In the genomic region with DNA sequence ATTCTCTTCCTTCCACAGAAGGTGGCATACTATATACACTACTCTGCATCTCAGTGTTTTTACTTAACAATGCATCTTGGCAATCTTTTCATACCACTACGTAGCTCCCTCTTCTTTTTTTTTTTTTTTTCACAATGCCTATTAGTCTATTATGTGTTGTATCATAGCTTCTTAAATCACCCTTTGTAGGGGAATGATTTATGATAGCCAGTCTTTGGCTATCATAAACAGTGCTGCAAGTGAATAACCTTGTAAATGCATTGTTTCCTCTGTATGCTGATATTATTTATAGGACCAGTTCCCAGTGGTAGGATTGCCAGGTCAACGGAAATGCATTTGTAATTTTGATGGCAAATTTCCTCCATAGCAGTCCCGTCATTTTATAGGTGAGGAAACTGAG, we compare ENCODE assay signal across 24 cellular contexts.
"Had no signal": no experiment of that assay in that cellular context is flagged by ENCODE, and none has a peak within 500 bp of the region (broad histone marks: within the 10 kb centered on the region; RNA-seq: fewer than 3 reads in every experiment).

No MANE protein-coding gene starts in this region.

- H3K4me1 ChIP-seq: foreskin keratinocyte, thyroid gland had no signal

- H3K27ac Mint-ChIP-seq: immature natural killer cell; natural killer cell; stimulated activated naive B cell treated with anti-CD40 and anti-IgM and Interleukin-4, amounts not matched to agents 10 μg/mL and 1 μg/mL and 100 μg/mL, for 72 hours; stimulated activated naive CD8-positive, alpha-beta T cell treated with anti-CD3 and anti-CD28 coated beads, Interleukin-15, amount 100 ng/mL, for 72 hours; type B pancreatic cell had no signal

- FAIRE-seq: keratinocyte, urothelium cell line had no signal

- H3K9me3 Mint-ChIP-seq: immature natural killer cell; natural killer cell; stimulated activated naive B cell treated with anti-CD40 and anti-IgM and Interleukin-4, amounts not matched to agents 10 μg/mL and 1 μg/mL and 100 μg/mL, for 72 hours; stimulated activated naive CD8-positive, alpha-beta T cell treated with anti-CD3 and anti-CD28 coated beads, Interleukin-15, amount 100 ng/mL, for 72 hours; type B pancreatic cell had no signal

- H3K9me3 ChIP-seq: esophagus muscularis mucosa, left ventricle myocardium inferior, ovary, right atrium auricular region, sigmoid colon, suprapubic skin, thyroid gland had no signal

- H3K36me3 ChIP-seq: esophagus muscularis mucosa, left ventricle myocardium inferior, ovary, right atrium auricular region, sigmoid colon, suprapubic skin, thyroid gland had no signal

- H3K27me3 ChIP-seq: dorsolateral prefrontal cortex, esophagus muscularis mucosa, foreskin keratinocyte, ovary, right atrium auricular region, sigmoid colon, suprapubic skin, thyroid gland had no signal

- H3K4me1 Mint-ChIP-seq: immature natural killer cell; natural killer cell; neural crest cell; stimulated activated naive B cell treated with anti-CD40 and anti-IgM and Interleukin-4, amounts not matched to agents 10 μg/mL and 1 μg/mL and 100 μg/mL, for 72 hours; stimulated activated naive CD8-positive, alpha-beta T cell treated with anti-CD3 and anti-CD28 coated beads, Interleukin-15, amount 100 ng/mL, for 72 hours had no signal

- H3K27me3 Mint-ChIP-seq: stimulated activated naive B cell treated with anti-CD40 and anti-IgM and Interleukin-4, amounts not matched to agents 10 μg/mL and 1 μg/mL and 100 μg/mL, for 72 hours; stimulated activated naive CD8-positive, alpha-beta T cell treated with anti-CD3 and anti-CD28 coated beads, Interleukin-15, amount 100 ng/mL, for 72 hours; type B pancreatic cell had no signal

- H3K36me3 Mint-ChIP-seq: immature natural killer cell, natural killer cell, type B pancreatic cell had no signal

- ATAC-seq: foreskin keratinocyte; natural killer cell; stimulated activated naive B cell treated with anti-CD40 and anti-IgM and Interleukin-4, amounts not matched to agents 10 μg/mL and 1 μg/mL and 100 μg/mL, for 72 hours; stimulated activated naive CD8-positive, alpha-beta T cell treated with anti-CD3 and anti-CD28 coated beads, Interleukin-15, amount 100 ng/mL, for 72 hours had no signal

- H3K4me3 ChIP-seq: coronary artery, dorsolateral prefrontal cortex, esophagus muscularis mucosa, left ventricle myocardium inferior, lung, ovary, right atrium auricular region, sigmoid colon, skin epidermis, suprapubic skin, thyroid gland had no signal

- H3K27ac ChIP-seq: coronary artery, dorsolateral prefrontal cortex, epithelial cell of prostate, esophagus muscularis mucosa, foreskin keratinocyte, left ventricle myocardium inferior, ovary, right atrium auricular region, skin epidermis, suprapubic skin, thyroid gland had no signal

- DNase-seq: dorsolateral prefrontal cortex; effector CD8-positive, alpha-beta T cell; foreskin keratinocyte; immature natural killer cell; left ventricle myocardium inferior; natural killer cell; ovary; sigmoid colon; stimulated activated CD4-positive, alpha-beta T cell treated with anti-CD3 and anti-CD28 coated beads, Interleukin-2, amount 100 ng/mL, for 24 hours; stimulated activated CD4-positive, alpha-beta T cell treated with anti-CD3 and anti-CD28 coated beads, Interleukin-4, amount 100 ng/mL, for 4 hours; stimulated activated naive B cell treated with anti-CD40 and anti-IgM and Interleukin-4, amounts not matched to agents 10 μg/mL and 1 μg/mL and 100 μg/mL, for 72 hours; stimulated activated naive CD8-positive, alpha-beta T cell treated with anti-CD3 and anti-CD28 coated beads, Interleukin-15, amount 100 ng/mL, for 72 hours; thyroid gland had no signal

- H3K4me3 Mint-ChIP-seq: immature natural killer cell; natural killer cell; neural crest cell; stimulated activated naive B cell treated with anti-CD40 and anti-IgM and Interleukin-4, amounts not matched to agents 10 μg/mL and 1 μg/mL and 100 μg/mL, for 72 hours; stimulated activated naive CD8-positive, alpha-beta T cell treated with anti-CD3 and anti-CD28 coated beads, Interleukin-15, amount 100 ng/mL, for 72 hours; type B pancreatic cell had no signal
